ENCODE assay signal across 33 cellular contexts in genomic region chr20:32134026-32134425, GRCh38.
"Had no signal": no experiment of that assay in that cellular context is flagged by ENCODE, and none has a peak within 500 bp of the region (broad histone marks: within the 10 kb centered on the region; RNA-seq: fewer than 3 reads in every experiment).

No MANE protein-coding gene starts in this region.

- H3K9me3 ChIP-seq: ascending aorta had no signal

- DNase-seq: activated B cell treated with CpG ODN at 0.5 μM for 24 hours; activated CD4-positive, alpha-beta memory T cell treated with anti-CD3 and anti-CD28 coated beads for 36 hours; activated CD4-positive, alpha-beta T cell treated with anti-CD3 and anti-CD28 coated beads for 4 hours; activated CD4-positive, alpha-beta T cell treated with anti-CD3 and anti-CD28 coated beads, Interleukin-2, amount 10 ng/mL, durations not matched to agents 24 days and 14 days; activated CD4-positive, alpha-beta T cell treated with anti-CD3 and anti-CD28 coated beads, Interleukin-2, amount 50 U/mL, for 1 hour; activated CD4-positive, alpha-beta T cell treated with anti-CD3 and anti-CD28 coated beads, Interleukin-2, amount 50 U/mL, for 4 hours; activated CD4-positive, CD25-positive, alpha-beta regulatory T cell treated with anti-CD3 and anti-CD28 coated beads, Interleukin-2, amount 50 U/mL, for 72 hours; activated CD8-positive, alpha-beta memory T cell treated with anti-CD3 and anti-CD28 coated beads, Interleukin-2, amount 50 U/mL, for 4 hours; activated CD8-positive, alpha-beta T cell treated with anti-CD3 and anti-CD28 coated beads for 36 hours; activated effector memory CD4-positive, alpha-beta T cell treated with anti-CD3 and anti-CD28 coated beads, Interleukin-2, amount 50 U/mL, for 16 hours; activated gamma-delta T cell treated with Interleukin-2 at 50 U/mL for 16 hours; activated naive CD4-positive, alpha-beta T cell; activated naive CD4-positive, alpha-beta T cell treated with anti-CD3 and anti-CD28 coated beads for 36 hours; activated naive CD4-positive, alpha-beta T cell treated with anti-CD3 and anti-CD28 coated beads, Interleukin-2, amount 50 U/mL, for 16 hours; activated naive CD8-positive, alpha-beta T cell treated with anti-CD3 and anti-CD28 coated beads for 36 hours; activated T-cell treated with anti-CD3 and anti-CD28 coated beads for 4 hours; activated T-cell treated with anti-CD3 and anti-CD28 coated beads, Interleukin-2, amount 50 U/mL, for 1 hour; activated T-cell treated with anti-CD3 and anti-CD28 coated beads, Interleukin-2, amount 50 U/mL, for 4 hours; activated T-cell treated with anti-CD3 and anti-CD28 coated beads, Interleukin-2, amount 50 U/mL, for 72 hours; amygdala; anterior cingulate cortex; caudate nucleus; cerebellar nuclear complex; T-helper 1 cell; T-helper 2 cell; T-helper 9 cell had no signal

- H3K27me3 ChIP-seq: ascending aorta, cardiac muscle cell had no signal

- FAIRE-seq: bronchial epithelial cell, TTC549 had no signal

- ATAC-seq: activated CD8-positive, alpha-beta T cell treated with anti-CD3 and anti-CD28 coated beads for 36 hours; activated naive CD4-positive, alpha-beta T cell treated with anti-CD3 and anti-CD28 coated beads, Interleukin-2, amount 50 U/mL, for 72 hours; activated T-cell treated with anti-CD3 and anti-CD28 coated beads, Interleukin-2, amount 50 U/mL, for 4 hours; activated T-cell treated with anti-CD3 and anti-CD28 coated beads, Interleukin-2, amount 50 U/mL, for 72 hours; activated T-helper 17 cell treated with anti-CD3 and anti-CD28 coated beads, Interleukin-2, amount 50 U/mL, for 72 hours had no signal

- H3K4me3 ChIP-seq: ascending aorta, cardiac muscle cell had no signal

- H3K27ac ChIP-seq: ascending aorta, cardiac muscle cell, VCaP had no signal
